20 cellular contexts compared by ENCODE assay signal in the genomic region with DNA sequence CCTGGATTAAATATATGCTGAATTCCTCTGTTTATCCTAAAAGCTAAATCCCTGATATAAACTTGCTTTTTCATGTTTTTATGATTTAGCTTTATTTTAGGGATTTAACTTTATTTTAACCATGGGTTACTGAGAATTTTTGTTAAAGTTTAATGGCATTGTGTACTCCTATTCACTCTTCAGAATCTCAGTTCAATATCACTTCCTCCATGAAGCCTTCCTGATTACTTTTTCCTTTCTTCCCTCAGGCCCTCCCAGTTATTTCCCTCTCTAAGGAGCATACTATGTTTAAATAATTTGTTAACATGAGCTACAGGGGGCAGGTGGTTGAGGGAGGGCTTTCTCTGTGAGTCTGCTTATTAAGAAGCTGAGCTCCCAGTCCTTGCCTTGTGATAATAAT.
DNase-seq lines count a peak whose midpoint lies in the region; ATAC-seq and TF ChIP-seq lines count a peak whose summit lies in the region.
"Had no signal": no experiment of that assay in that cellular context is flagged by ENCODE, and none has a peak within 500 bp of the region (broad histone marks: within the 10 kb centered on the region; RNA-seq: fewer than 3 reads in every experiment).

No MANE protein-coding gene starts in this region.

- intact Hi-C loops in uterus (cut with DNase I; ENCODE audit: low total_unique reads) = no loop called here

- TF ChIP-seq POLR2A in uterus (IDR thresholded peaks at IDR 0.05) = no peak

- no peak overlapping the region for H3K4me2 ChIP-seq in SK-N-SH

- peaks cover 34% of the 10 kb centered on the region for H3K4me1 Mint-ChIP-seq in nephron
- H3K4me1 Mint-ChIP-seq: B cell had no signal

- POLR2A ChIA-PET in SK-N-SH (lab: Yijun Ruan, JAX) = no interaction called here

- H3K4me1 ChIP-seq in SK-N-SH (ENCODE audit: control insufficient read depth in 1 of 2, insufficient read depth in 2 of 2, low read depth in 1 of 2, low read length in 1 of 2) (no peaks in the 10 kb centered on the region; a peak in 1 of 4 replicates), uterus (peaks cover 0 to 6% of the 10 kb centered on the region in 2 donors)

- no peaks in the 10 kb centered on the region for H3K79me2 ChIP-seq in SK-N-SH (ENCODE audit: insufficient read depth)

- H3F3A ChIP-seq in SK-N-SH (replicated peaks; ENCODE audit: insufficient read depth) = no peaks in the 10 kb centered on the region

- H3K4me3 ChIP-seq in SK-N-SH (ENCODE audit: low read depth in 2 of 2, low read length in 1 of 2) (no peak overlapping the region), uterus (no peak overlapping the region), MG63 (no peak overlapping the region)
- H3K4me3 ChIP-seq: BLaER1 treated with 17β-estradiol and CSF1 and Interleukin-3, amounts not matched to agents 10 nM and 100 nM had no signal

- no peak overlapping the region for H3K27ac ChIP-seq in SK-N-SH (ENCODE audit: low read depth in 2 of 2, low read length in 1 of 2)
- H3K27ac ChIP-seq in caudate nucleus (ENCODE audit: low read depth, low read length) = peak overlapping the region; percentile 77
- H3K27ac ChIP-seq in uterus = peak overlapping the region; percentile 67 to 73
- H3K27ac ChIP-seq: BLaER1 treated with 17β-estradiol and CSF1 and Interleukin-3, amounts not matched to agents 10 nM and 100 nM had no signal

- peak overlapping the region; percentile 68 to 94 (median 88) for H3K27ac Mint-ChIP-seq in nephron
- H3K27ac Mint-ChIP-seq: B cell; CD8-positive, alpha-beta T cell; HFFc6 had no signal

- H3K9me2 ChIP-seq in SK-N-SH = no peaks in the 10 kb centered on the region

- no peaks in the 10 kb centered on the region for H3K9me3 ChIP-seq in SK-N-SH
- no peaks in the 10 kb centered on the region for H3K9me3 ChIP-seq in uterus
- H3K9me3 ChIP-seq in MG63 = no peaks in the 10 kb centered on the region

- CTCF ChIA-PET in SK-N-SH (lab: Yijun Ruan, JAX) = interaction anchor here (0.8 to 2.6 kb wide), 2 partner anchors 13 to 17 kb away, joined by 4 to 12 read pairs; no protein-coding TSS in a partner anchor

- no peak overlapping the region for H2AFZ ChIP-seq in SK-N-SH (ENCODE audit: low read depth)

- TF ChIP-seq CTCF in SK-N-SH (IDR thresholded peaks at IDR 0.05) (no peak), nephron (IDR thresholded peaks at IDR 0.05; ENCODE audit: unreplicated experiment in 3 of 3) (no peak), uterus (IDR thresholded peaks at IDR 0.05) (no peak)

- no peak for TF ChIP-seq RAD21 in SK-N-SH (IDR thresholded peaks at IDR 0.05; ENCODE audit: low read length)

- H3K4me3 Mint-ChIP-seq in nephron = peak overlapping the region in 1 of 3 experiments; percentile 47
- H3K4me3 Mint-ChIP-seq: B cell; CD8-positive, alpha-beta T cell; HFFc6 had no signal

- peaks cover 56% of the 10 kb centered on the region for H3K27me3 Mint-ChIP-seq in nephron (ENCODE audit: low read depth)

- ATAC-seq in SK-N-SH treated with all-trans-retinoic acid at 6 μM for 48 hours = no peak
- ATAC-seq in HG02623 (IDR thresholded peaks at IDR 0.05; ENCODE audit: unreplicated experiment) = no peak
- ATAC-seq: CD8-positive, alpha-beta T cell; HCT116; HepG2 had no signal

- H3K36me3 Mint-ChIP-seq in nephron (ENCODE audit: low read depth) = no peaks in the 10 kb centered on the region
- H3K36me3 Mint-ChIP-seq: CD8-positive, alpha-beta T cell had no signal

- H3K27me3 ChIP-seq in SK-N-SH (ENCODE audit: insufficient read depth) = peaks cover 4% of the 10 kb centered on the region; the same call in 1 of the 2 replicates
- H3K27me3 ChIP-seq in uterus = no peaks in the 10 kb centered on the region
- H3K27me3 ChIP-seq in MG63 = no peaks in the 10 kb centered on the region
- H3K27me3 ChIP-seq: BLaER1 treated with 17β-estradiol and CSF1 and Interleukin-3, amounts not matched to agents 10 nM and 100 nM had no signal

- TF ChIP-seq EP300 in SK-N-SH (IDR thresholded peaks at IDR 0.05; ENCODE audit: borderline replicate concordance in 1 of 2, low read depth in 1 of 2, low read length in 1 of 2) = no peak

- H4K20me1 ChIP-seq in SK-N-SH (ENCODE audit: insufficient read depth) = no peaks in the 10 kb centered on the region
- H4K20me1 ChIP-seq: BLaER1 treated with 17β-estradiol and CSF1 and Interleukin-3, amounts not matched to agents 10 nM and 100 nM had no signal

- no peaks in the 10 kb centered on the region for H3K9me3 Mint-ChIP-seq in nephron
- H3K9me3 Mint-ChIP-seq: CD8-positive, alpha-beta T cell; HFFc6 had no signal

- no peak overlapping the region for H3K9ac ChIP-seq in SK-N-SH
- H3K9ac ChIP-seq: BLaER1 treated with 17β-estradiol and CSF1 and Interleukin-3, amounts not matched to agents 10 nM and 100 nM had no signal

- H3K36me3 ChIP-seq in SK-N-SH (replicated peaks in 1 of 2; ENCODE audit: control insufficient read depth in 1 of 2, insufficient read depth in 2 of 2, low read length in 1 of 2) (no peaks in the 10 kb centered on the region), uterus (no peaks in the 10 kb centered on the region), MG63 (no peaks in the 10 kb centered on the region)
- H3K36me3 ChIP-seq: BLaER1 treated with 17β-estradiol and CSF1 and Interleukin-3, amounts not matched to agents 10 nM and 100 nM had no signal

- DNase-seq in SK-N-SH (no peak), caudate nucleus (lab: John Stamatoyannopoulos, UW) (no peak), uterus (no peak), MG63 (no peak)
- no peak for DNase-seq in stimulated activated CD4-positive, alpha-beta T cell treated with anti-CD3 and anti-CD28 coated beads, Interleukin-4, amount 100 ng/mL, for 4 hours
- DNase-seq: 8988T; Calu3; CD8-positive, alpha-beta T cell; DMS79 treated with DMSO at 0.1 percent for 48 hours; GF-D8; GOT3; H7; HFFc6 had no signal

TF ChIP-seq in SK-N-SH treated with all-trans-retinoic acid at 6 μM for 48 hours, 23 proteins besides CTCF, POLR2A, EP300 and RAD21:
- no peak for TF ChIP-seq GLIS3 (CRISPR knock-in tag; IDR thresholded peaks at IDR 0.05)
- TF ChIP-seq ZFP3 (CRISPR knock-in tag; IDR thresholded peaks at IDR 0.05) = peak; percentile 89
- TF ChIP-seq TOX (CRISPR knock-in tag; IDR thresholded peaks at IDR 0.05; ENCODE audit: borderline replicate concordance) = no peak
- TF ChIP-seq ZNF565 (CRISPR knock-in tag; conservative IDR thresholded peaks at IDR 0.05; ENCODE audit: low read depth) = no peak
- TF ChIP-seq, protein P1, sequence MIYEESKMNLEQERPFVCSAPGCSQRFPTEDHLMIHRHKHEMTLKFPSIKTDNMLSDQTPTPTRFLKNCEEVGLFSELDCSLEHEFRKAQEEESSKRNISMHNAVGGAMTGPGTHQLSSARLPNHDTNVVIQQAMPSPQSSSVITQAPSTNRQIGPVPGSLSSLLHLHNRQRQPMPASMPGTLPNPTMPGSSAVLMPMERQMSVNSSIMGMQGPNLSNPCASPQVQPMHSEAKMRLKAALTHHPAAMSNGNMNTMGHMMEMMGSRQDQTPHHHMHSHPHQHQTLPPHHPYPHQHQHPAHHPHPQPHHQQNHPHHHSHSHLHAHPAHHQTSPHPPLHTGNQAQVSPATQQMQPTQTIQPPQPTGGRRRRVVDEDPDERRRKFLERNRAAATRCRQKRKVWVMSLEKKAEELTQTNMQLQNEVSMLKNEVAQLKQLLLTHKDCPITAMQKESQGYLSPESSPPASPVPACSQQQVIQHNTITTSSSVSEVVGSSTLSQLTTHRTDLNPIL (CRISPR knock-in tag; IDR thresholded peaks at IDR 0.05; ENCODE audit: low read depth) = no peak
- no peak for TF ChIP-seq PPARA (CRISPR knock-in tag; IDR thresholded peaks at IDR 0.05; ENCODE audit: borderline replicate concordance)
- no peak for TF ChIP-seq OSR1 (CRISPR knock-in tag; IDR thresholded peaks at IDR 0.05)

TF ChIP-seq in SK-N-SH, 30 proteins besides CTCF, POLR2A, EP300 and RAD21:
- no peak for TF ChIP-seq EZH2phosphoT487 (IDR thresholded peaks at IDR 0.05; ENCODE audit: borderline replicate concordance, low read depth)

Comparison
In these comparisons a context has a peak if more than half of its experiments do, and no peak if none do; other contexts are left out.
1. H3K27ac ChIP-seq: peak in caudate nucleus (single experiment) and uterus (2 of 2); none in SK-N-SH (0 of 2).